ENCODE assay signal across 19 cellular contexts in genomic region chr7:143016996-143017395, GRCh38.
DNase-seq lines count a peak whose midpoint lies in the region; ATAC-seq and TF ChIP-seq lines count a peak whose summit lies in the region.
"Had no signal": no experiment of that assay in that cellular context is flagged by ENCODE, and none has a peak within 500 bp of the region (broad histone marks: within the 10 kb centered on the region; RNA-seq: fewer than 3 reads in every experiment).

No MANE protein-coding gene starts in this region.

- TF ChIP-seq CTCF in Loucy (conservative IDR thresholded peaks at IDR 0.05; ENCODE audit: low read length) (no peak), fibroblast of mammary gland (conservative IDR thresholded peaks at IDR 0.05; ENCODE audit: control insufficient read depth, insufficient read depth, low read depth, low read length) (no peak)

- H3F3A ChIP-seq in Loucy (ENCODE audit: low read depth) = no peaks in the 10 kb centered on the region

- H3K36me3 Mint-ChIP-seq in stimulated activated naive B cell treated with anti-CD40 and anti-IgM and Interleukin-4, amounts not matched to agents 10 μg/mL and 1 μg/mL and 100 μg/mL, for 72 hours = peaks cover 5 to 14% of the 10 kb centered on the region in 2 donors

- peak; percentile 38 for DNase-seq in fibroblast of mammary gland (ENCODE audit: low read depth)
- no peak for DNase-seq in stimulated activated naive B cell treated with anti-CD40 and anti-IgM and Interleukin-4, amounts not matched to agents 10 μg/mL and 1 μg/mL and 100 μg/mL, for 72 hours
- DNase-seq in D341Med (ENCODE audit: low spot score) = no peak
- DNase-seq: ACHN; CD4-positive, alpha-beta T cell; DMS79 treated with DMSO at 0.1 percent for 48 hours; GF-D8; KBM-7; MG63; NCI-H1092 treated with DMSO at 0.1 percent for 48 hours; NCI-H187; NCI-H2171; NCI-H774; SHP77 had no signal

- no peaks in the 10 kb centered on the region for H4K20me1 ChIP-seq in Loucy (ENCODE audit: insufficient read depth, low read length, poor library complexity, severe bottlenecking)

- H3K4me1 ChIP-seq in Loucy (ENCODE audit: insufficient read depth, low read length, poor library complexity, severe bottlenecking) = peaks cover 19% of the 10 kb centered on the region

- H3K27me3 ChIP-seq in Loucy (ENCODE audit: insufficient read depth, low read length, poor library complexity, severe bottlenecking) = no peaks in the 10 kb centered on the region
- H3K27me3 ChIP-seq: MG63 had no signal

- no peak overlapping the region for H3K9ac ChIP-seq in Loucy (ENCODE audit: low read depth, low read length, poor library complexity, severe bottlenecking)

- H3K9me3 ChIP-seq in Loucy (ENCODE audit: insufficient read depth, low read depth, low read length) = peaks cover 8% of the 10 kb centered on the region; the same call in 1 of the 2 replicates
- H3K9me3 ChIP-seq: MG63 had no signal

- no peak overlapping the region for H3K4me3 ChIP-seq in Loucy (ENCODE audit: low read length, poor library complexity, severe bottlenecking)
- no peak overlapping the region for H3K4me3 ChIP-seq in fibroblast of mammary gland (ENCODE audit: control insufficient read depth, low read depth, low read length)
- H3K4me3 ChIP-seq: MG63 had no signal

- H2AFZ ChIP-seq in Loucy (ENCODE audit: low read length) = peak overlapping the region; percentile 69

- peak overlapping the region; percentile 27 for H3K27ac Mint-ChIP-seq in stimulated activated naive B cell treated with anti-CD40 and anti-IgM and Interleukin-4, amounts not matched to agents 10 μg/mL and 1 μg/mL and 100 μg/mL, for 72 hours
- H3K27ac Mint-ChIP-seq: CD4-positive, alpha-beta T cell had no signal

- peaks cover 51 to 70% of the 10 kb centered on the region in 2 donors for H3K4me1 Mint-ChIP-seq in stimulated activated naive B cell treated with anti-CD40 and anti-IgM and Interleukin-4, amounts not matched to agents 10 μg/mL and 1 μg/mL and 100 μg/mL, for 72 hours

- no peak overlapping the region for H3K4me3 Mint-ChIP-seq in stimulated activated naive B cell treated with anti-CD40 and anti-IgM and Interleukin-4, amounts not matched to agents 10 μg/mL and 1 μg/mL and 100 μg/mL, for 72 hours
- H3K4me3 Mint-ChIP-seq: CD4-positive, alpha-beta T cell had no signal

- H3K36me3 ChIP-seq in Loucy (ENCODE audit: insufficient read depth, low read length) = no peaks in the 10 kb centered on the region
- H3K36me3 ChIP-seq: MG63 had no signal

- peak overlapping the region; percentile 4 for H3K4me2 ChIP-seq in Loucy (ENCODE audit: low read depth, low read length, poor library complexity, severe bottlenecking)

- no peaks in the 10 kb centered on the region for H3K79me2 ChIP-seq in Loucy (ENCODE audit: insufficient read depth, low read length)

- peaks cover 8 to 14% of the 10 kb centered on the region in 2 donors for H3K9me3 Mint-ChIP-seq in stimulated activated naive B cell treated with anti-CD40 and anti-IgM and Interleukin-4, amounts not matched to agents 10 μg/mL and 1 μg/mL and 100 μg/mL, for 72 hours

- ATAC-seq in GM18868 (IDR thresholded peaks at IDR 0.05; ENCODE audit: unreplicated experiment) (peak; percentile 43), HG03039 (IDR thresholded peaks at IDR 0.05; ENCODE audit: unreplicated experiment) (no peak), GM19023 (IDR thresholded peaks at IDR 0.05; ENCODE audit: unreplicated experiment) (no peak)
- ATAC-seq in stimulated activated naive B cell treated with anti-CD40 and anti-IgM and Interleukin-4, amounts not matched to agents 10 μg/mL and 1 μg/mL and 100 μg/mL, for 72 hours (replicated peaks) = peak; percentile 53 to 54
- ATAC-seq: HCT116 had no signal

- no peaks in the 10 kb centered on the region for H3K27me3 Mint-ChIP-seq in stimulated activated naive B cell treated with anti-CD40 and anti-IgM and Interleukin-4, amounts not matched to agents 10 μg/mL and 1 μg/mL and 100 μg/mL, for 72 hours

- H3K9me2 ChIP-seq in Loucy (replicated peaks; ENCODE audit: low read depth, low read length) = no peaks in the 10 kb centered on the region

Comparison
In these comparisons a context has a peak if more than half of its experiments do, and no peak if none do; other contexts are left out.
1. ATAC-seq: peak in GM18868 (single experiment) and stimulated activated naive B cell treated with anti-CD40 and anti-IgM and Interleukin-4, amounts not matched to agents 10 μg/mL and 1 μg/mL and 100 μg/mL, for 72 hours (2 of 2); none in HG03039 (single experiment) and GM19023 (single experiment).